ENCODE assay signal across 8 cellular contexts in genomic region chr6:2103644-2104523, GRCh38.
DNase-seq lines count a peak whose midpoint lies in the region; ATAC-seq and TF ChIP-seq lines count a peak whose summit lies in the region.

No MANE protein-coding gene starts in this region.

- intact Hi-C loops in PC-3 (cut with micrococcal nuclease), result loop anchor here (1.0 to 10.0 kb wide), 7 partner anchors 93 to 500 kb away; partner anchors contain the start of gene FOXC1

- H3K36me3 ChIP-seq in PC-3 (ENCODE audit: low read depth, low read length), result no peaks in the 10 kb centered on the region

- ATAC-seq in HG02610 (IDR thresholded peaks at IDR 0.05; ENCODE audit: unreplicated experiment), result peak; percentile 56
- peak; percentile 90 for ATAC-seq in PC-3
- ATAC-seq in HG03280 (IDR thresholded peaks at IDR 0.05; ENCODE audit: unreplicated experiment), result no peak
- ATAC-seq in GM18873 (IDR thresholded peaks at IDR 0.05; ENCODE audit: low FRiP score, unreplicated experiment), result no peak

- H3K4me3 ChIP-seq in PC-3 (ENCODE audit: low read length), result no peak overlapping the region

- CTCF ChIA-PET in PC-3 (lab: Charles Lee), result interaction anchor here (0.6 to 1.2 kb wide), 8 partner anchors 30 to 493 kb away, joined by 3 to 11 read pairs (median 3); no protein-coding TSS in a partner anchor

- H3K27me3 ChIP-seq in PC-3 (ENCODE audit: low read length), result no peaks in the 10 kb centered on the region

- no peaks in the 10 kb centered on the region for H3F3A ChIP-seq in PC-3 (ENCODE audit: low read length, unreplicated experiment)

- no peak overlapping the region for H2AFZ ChIP-seq in PC-3 (ENCODE audit: low read length)

- POLR2A ChIA-PET in PC-3 (lab: Charles Lee; ENCODE audit: unreplicated experiment), result interaction anchor here (0.6 kb wide), 1 partner anchor 519 kb away, joined by 3 read pairs; no protein-coding TSS in a partner anchor

- peak; percentile 13 for DNase-seq in DMS153 (lab: John Stamatoyannopoulos, UW)
- peak; percentile 71 for DNase-seq in PC-3
- peak; percentile 66 for DNase-seq in dedifferentiated amniotic fluid mesenchymal stem cell (ENCODE audit: extremely low spot score)
- DNase-seq in medulla oblongata (ENCODE audit: extremely low spot score), result peak; percentile 75
- DNase-seq in activated CD4-positive, CD25-positive, alpha-beta regulatory T cell treated with anti-CD3 and anti-CD28 coated beads, Interleukin-2, amount 50 U/mL, for 72 hours, result no peak

- TF ChIP-seq CTCF in PC-3 (conservative IDR thresholded peaks at IDR 0.05; ENCODE audit: low read depth, low read length), result peak; percentile 85

- H3K79me2 ChIP-seq in PC-3 (ENCODE audit: low read length), result no peaks in the 10 kb centered on the region

- no TSS peak for BruUV-seq in PC-3 (replicated peaks; lab: Mats Ljungman, UMichigan)

- H3K9me3 ChIP-seq in PC-3 (ENCODE audit: low read length), result no peaks in the 10 kb centered on the region

- H3K9ac ChIP-seq in PC-3 (ENCODE audit: low read length), result no peak overlapping the region

- no peak overlapping the region for H3K27ac ChIP-seq in PC-3 (ENCODE audit: low read length)

- H3K9me2 ChIP-seq in PC-3 (replicated peaks; ENCODE audit: low read length), result no peaks in the 10 kb centered on the region

- no peaks in the 10 kb centered on the region for H4K20me1 ChIP-seq in PC-3 (ENCODE audit: low read length)

- peaks cover 4% of the 10 kb centered on the region; the same call in 1 of the 2 replicates for H3K4me1 ChIP-seq in PC-3 (ENCODE audit: insufficient read depth, low read length)

- H3K4me2 ChIP-seq in PC-3 (ENCODE audit: low read length), result no peak overlapping the region

Comparison
In these comparisons a context has a peak if more than half of its experiments do, and no peak if none do; other contexts are left out.
1. ATAC-seq: peak in HG02610 (single experiment) and PC-3 (single experiment); none in HG03280 (single experiment) and GM18873 (single experiment).